In the genomic region with DNA sequence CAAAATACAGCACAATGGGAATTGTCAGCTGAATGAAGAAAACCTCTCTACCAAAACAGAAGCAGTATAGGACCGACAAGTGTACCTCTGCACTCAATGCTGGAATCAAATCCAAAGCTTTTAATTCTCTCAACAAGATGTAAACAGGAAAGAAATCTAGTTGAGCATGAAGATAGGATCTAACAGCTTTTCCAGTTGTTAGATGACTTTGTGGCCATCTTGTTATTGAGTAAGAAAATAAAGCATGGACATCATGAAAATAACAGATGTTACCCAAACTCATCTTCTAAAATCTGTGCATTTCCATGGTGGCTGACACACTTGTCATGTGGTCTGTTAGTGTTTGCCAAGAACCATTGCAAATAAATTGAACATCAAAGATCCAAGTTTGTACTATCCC, we compare ENCODE assay signal across 3 cellular contexts.
TF ChIP-seq lines count a peak whose summit lies in the region.

No MANE protein-coding gene starts in this region.

TF ChIP-seq in HCT116, 20 proteins besides CTCF, POLR2A, EP300 and RAD21:
- TF ChIP-seq EZH2phosphoT487 (IDR thresholded peaks at IDR 0.05; ENCODE audit: borderline replicate concordance) (no peak), SIN3A (IDR thresholded peaks at IDR 0.05; ENCODE audit: low read depth) (no peak), CBX3 (IDR thresholded peaks at IDR 0.05; ENCODE audit: low read depth) (no peak)

TF ChIP-seq in GM12878, 131 proteins besides CTCF, POLR2A, EP300 and RAD21:
- TF ChIP-seq, protein P1, sequence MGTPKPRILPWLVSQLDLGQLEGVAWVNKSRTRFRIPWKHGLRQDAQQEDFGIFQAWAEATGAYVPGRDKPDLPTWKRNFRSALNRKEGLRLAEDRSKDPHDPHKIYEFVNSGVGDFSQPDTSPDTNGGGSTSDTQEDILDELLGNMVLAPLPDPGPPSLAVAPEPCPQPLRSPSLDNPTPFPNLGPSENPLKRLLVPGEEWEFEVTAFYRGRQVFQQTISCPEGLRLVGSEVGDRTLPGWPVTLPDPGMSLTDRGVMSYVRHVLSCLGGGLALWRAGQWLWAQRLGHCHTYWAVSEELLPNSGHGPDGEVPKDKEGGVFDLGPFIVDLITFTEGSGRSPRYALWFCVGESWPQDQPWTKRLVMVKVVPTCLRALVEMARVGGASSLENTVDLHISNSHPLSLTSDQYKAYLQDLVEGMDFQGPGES (IDR thresholded peaks at IDR 0.05): no peak
- TF ChIP-seq, protein P2, sequence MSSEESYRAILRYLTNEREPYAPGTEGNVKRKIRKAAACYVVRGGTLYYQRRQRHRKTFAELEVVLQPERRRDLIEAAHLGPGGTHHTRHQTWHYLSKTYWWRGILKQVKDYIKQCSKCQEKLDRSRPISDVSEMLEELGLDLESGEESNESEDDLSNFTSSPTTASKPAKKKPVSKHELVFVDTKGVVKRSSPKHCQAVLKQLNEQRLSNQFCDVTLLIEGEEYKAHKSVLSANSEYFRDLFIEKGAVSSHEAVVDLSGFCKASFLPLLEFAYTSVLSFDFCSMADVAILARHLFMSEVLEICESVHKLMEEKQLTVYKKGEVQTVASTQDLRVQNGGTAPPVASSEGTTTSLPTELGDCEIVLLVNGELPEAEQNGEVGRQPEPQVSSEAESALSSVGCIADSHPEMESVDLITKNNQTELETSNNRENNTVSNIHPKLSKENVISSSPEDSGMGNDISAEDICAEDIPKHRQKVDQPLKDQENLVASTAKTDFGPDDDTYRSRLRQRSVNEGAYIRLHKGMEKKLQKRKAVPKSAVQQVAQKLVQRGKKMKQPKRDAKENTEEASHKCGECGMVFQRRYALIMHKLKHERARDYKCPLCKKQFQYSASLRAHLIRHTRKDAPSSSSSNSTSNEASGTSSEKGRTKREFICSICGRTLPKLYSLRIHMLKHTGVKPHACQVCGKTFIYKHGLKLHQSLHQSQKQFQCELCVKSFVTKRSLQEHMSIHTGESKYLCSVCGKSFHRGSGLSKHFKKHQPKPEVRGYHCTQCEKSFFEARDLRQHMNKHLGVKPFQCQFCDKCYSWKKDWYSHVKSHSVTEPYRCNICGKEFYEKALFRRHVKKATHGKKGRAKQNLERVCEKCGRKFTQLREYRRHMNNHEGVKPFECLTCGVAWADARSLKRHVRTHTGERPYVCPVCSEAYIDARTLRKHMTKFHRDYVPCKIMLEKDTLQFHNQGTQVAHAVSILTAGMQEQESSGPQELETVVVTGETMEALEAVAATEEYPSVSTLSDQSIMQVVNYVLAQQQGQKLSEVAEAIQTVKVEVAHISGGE (CRISPR knock-in tag; IDR thresholded peaks at IDR 0.05): no peak
- TF ChIP-seq CHD1 (IDR thresholded peaks at IDR 0.05; ENCODE audit: low read depth, low read length) (no peak), WRNIP1 (IDR thresholded peaks at IDR 0.05; ENCODE audit: borderline replicate concordance, low read depth, low read length) (no peak), TCF7 (IDR thresholded peaks at IDR 0.05; ENCODE audit: borderline replicate concordance) (no peak), FOXK2 (IDR thresholded peaks at IDR 0.05) (no peak), SP1 (IDR thresholded peaks at IDR 0.05; ENCODE audit: low read depth, low read length) (no peak), NR2F1 (conservative IDR thresholded peaks at IDR 0.05) (no peak), POLR2AphosphoS5 (IDR thresholded peaks at IDR 0.05; ENCODE audit: low read length) (no peak), YBX1 (IDR thresholded peaks at IDR 0.05) (no peak)
- TF ChIP-seq, protein P3, sequence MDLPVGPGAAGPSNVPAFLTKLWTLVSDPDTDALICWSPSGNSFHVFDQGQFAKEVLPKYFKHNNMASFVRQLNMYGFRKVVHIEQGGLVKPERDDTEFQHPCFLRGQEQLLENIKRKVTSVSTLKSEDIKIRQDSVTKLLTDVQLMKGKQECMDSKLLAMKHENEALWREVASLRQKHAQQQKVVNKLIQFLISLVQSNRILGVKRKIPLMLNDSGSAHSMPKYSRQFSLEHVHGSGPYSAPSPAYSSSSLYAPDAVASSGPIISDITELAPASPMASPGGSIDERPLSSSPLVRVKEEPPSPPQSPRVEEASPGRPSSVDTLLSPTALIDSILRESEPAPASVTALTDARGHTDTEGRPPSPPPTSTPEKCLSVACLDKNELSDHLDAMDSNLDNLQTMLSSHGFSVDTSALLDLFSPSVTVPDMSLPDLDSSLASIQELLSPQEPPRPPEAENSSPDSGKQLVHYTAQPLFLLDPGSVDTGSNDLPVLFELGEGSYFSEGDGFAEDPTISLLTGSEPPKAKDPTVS (IDR thresholded peaks at IDR 0.05; ENCODE audit: low read depth, low read length): no peak
- TF ChIP-seq, protein P4, sequence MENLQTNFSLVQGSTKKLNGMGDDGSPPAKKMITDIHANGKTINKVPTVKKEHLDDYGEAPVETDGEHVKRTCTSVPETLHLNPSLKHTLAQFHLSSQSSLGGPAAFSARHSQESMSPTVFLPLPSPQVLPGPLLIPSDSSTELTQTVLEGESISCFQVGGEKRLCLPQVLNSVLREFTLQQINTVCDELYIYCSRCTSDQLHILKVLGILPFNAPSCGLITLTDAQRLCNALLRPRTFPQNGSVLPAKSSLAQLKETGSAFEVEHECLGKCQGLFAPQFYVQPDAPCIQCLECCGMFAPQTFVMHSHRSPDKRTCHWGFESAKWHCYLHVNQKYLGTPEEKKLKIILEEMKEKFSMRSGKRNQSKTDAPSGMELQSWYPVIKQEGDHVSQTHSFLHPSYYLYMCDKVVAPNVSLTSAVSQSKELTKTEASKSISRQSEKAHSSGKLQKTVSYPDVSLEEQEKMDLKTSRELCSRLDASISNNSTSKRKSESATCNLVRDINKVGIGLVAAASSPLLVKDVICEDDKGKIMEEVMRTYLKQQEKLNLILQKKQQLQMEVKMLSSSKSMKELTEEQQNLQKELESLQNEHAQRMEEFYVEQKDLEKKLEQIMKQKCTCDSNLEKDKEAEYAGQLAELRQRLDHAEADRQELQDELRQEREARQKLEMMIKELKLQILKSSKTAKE (IDR thresholded peaks at IDR 0.05; ENCODE audit: low read depth, poor library complexity, severe bottlenecking): no peak
TF ChIP-seq in GM12878: peak in this region for 0.

TF ChIP-seq in HEK293T, 16 proteins besides CTCF, POLR2A, EP300 and RAD21:
- TF ChIP-seq TARDBP (IDR thresholded peaks at IDR 0.05) (no peak), ZNF384 (IDR thresholded peaks at IDR 0.05) (no peak), FOXA1 (IDR thresholded peaks at IDR 0.05) (no peak), FOXM1 (IDR thresholded peaks at IDR 0.05; ENCODE audit: borderline replicate concordance) (no peak), BHLHE40 (IDR thresholded peaks at IDR 0.05; ENCODE audit: borderline replicate concordance) (no peak), L3MBTL2 (conservative IDR thresholded peaks at IDR 0.05) (no peak), CTBP1 (IDR thresholded peaks at IDR 0.05; ENCODE audit: borderline replicate concordance) (no peak)
- TF ChIP-seq, protein P5, sequence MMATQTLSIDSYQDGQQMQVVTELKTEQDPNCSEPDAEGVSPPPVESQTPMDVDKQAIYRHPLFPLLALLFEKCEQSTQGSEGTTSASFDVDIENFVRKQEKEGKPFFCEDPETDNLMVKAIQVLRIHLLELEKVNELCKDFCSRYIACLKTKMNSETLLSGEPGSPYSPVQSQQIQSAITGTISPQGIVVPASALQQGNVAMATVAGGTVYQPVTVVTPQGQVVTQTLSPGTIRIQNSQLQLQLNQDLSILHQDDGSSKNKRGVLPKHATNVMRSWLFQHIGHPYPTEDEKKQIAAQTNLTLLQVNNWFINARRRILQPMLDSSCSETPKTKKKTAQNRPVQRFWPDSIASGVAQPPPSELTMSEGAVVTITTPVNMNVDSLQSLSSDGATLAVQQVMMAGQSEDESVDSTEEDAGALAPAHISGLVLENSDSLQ (IDR thresholded peaks at IDR 0.05): no peak
